1 cellular context compared by ENCODE assay signal in the genomic region with DNA sequence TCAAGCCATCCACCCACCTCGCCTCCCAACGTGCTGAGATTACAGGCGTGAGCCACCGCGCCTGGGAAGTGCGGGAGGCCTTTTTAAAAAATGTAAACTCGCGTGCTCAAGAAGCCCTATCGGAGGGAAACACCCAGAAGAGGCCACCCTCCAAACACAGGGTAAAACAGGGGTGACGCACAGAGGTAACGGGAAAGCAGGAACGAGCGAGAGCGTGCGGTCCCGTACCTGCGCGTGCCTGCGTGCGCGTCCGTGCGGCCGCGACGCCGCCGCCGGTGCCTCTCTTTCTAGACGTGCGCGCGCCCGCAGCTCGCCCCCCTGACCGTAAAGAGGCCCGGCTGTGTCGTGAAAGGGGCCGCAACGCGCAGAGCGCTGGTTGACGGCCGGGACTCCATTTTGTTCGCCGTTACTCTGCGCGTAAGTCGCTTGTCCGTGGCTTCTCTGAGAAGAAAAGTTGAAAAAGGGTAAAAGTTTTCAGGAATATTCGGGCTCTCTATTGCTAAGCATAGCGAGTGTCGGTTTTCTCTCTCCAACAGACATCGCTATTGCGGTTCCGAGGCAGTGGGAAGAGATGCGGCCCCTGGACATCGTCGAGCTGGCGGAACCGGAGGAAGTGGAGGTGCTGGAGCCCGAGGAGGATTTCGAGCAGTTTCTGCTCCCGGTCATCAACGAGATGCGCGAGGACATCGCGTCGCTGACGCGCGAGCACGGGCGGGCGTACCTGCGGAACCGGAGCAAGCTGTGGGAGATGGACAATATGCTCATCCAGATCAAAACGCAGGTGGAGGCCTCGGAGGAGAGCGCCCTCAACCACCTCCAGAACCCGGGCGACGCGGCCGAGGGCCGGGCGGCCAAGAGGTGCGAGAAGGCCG.
A peak's percentile ranks its signal among the peaks of the same experiment; 100 is the strongest.
TF ChIP-seq lines count a peak whose summit lies in the region.

MRFAP1 (plus strand) TSS at position 394 of the 872 bp plus-strand sequence; CDS start at position 572, 178 bp downstream.

TF ChIP-seq in SK-N-SH treated with all-trans-retinoic acid at 6 μM for 48 hours, 23 proteins besides CTCF, POLR2A, EP300 and RAD21 (continued from another document):
- TF ChIP-seq, protein P1, sequence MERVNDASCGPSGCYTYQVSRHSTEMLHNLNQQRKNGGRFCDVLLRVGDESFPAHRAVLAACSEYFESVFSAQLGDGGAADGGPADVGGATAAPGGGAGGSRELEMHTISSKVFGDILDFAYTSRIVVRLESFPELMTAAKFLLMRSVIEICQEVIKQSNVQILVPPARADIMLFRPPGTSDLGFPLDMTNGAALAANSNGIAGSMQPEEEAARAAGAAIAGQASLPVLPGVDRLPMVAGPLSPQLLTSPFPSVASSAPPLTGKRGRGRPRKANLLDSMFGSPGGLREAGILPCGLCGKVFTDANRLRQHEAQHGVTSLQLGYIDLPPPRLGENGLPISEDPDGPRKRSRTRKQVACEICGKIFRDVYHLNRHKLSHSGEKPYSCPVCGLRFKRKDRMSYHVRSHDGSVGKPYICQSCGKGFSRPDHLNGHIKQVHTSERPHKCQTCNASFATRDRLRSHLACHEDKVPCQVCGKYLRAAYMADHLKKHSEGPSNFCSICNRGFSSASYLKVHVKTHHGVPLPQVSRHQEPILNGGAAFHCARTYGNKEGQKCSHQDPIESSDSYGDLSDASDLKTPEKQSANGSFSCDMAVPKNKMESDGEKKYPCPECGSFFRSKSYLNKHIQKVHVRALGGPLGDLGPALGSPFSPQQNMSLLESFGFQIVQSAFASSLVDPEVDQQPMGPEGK (CRISPR knock-in tag; IDR thresholded peaks at IDR 0.05; ENCODE audit: borderline replicate concordance): no peak
- TF ChIP-seq ARNTL (CRISPR knock-in tag; IDR thresholded peaks at IDR 0.05; ENCODE audit: borderline replicate concordance, low read depth) (no peak), ISL1 (CRISPR knock-in tag; IDR thresholded peaks at IDR 0.05) (no peak), ZC3H10 (CRISPR knock-in tag; IDR thresholded peaks at IDR 0.05) (0 out of 2 replicates have a peak, but pooled peaks have one; percentile 15), ESRRG (CRISPR knock-in tag; IDR thresholded peaks at IDR 0.05) (no peak)
